29 cellular contexts compared by ENCODE assay signal in genomic region chr2:223548194-223548593, GRCh38. TPM values are rescaled to one million over a fixed set of nuclear protein-coding genes. Genes with fewer than 3 reads are reported as not detected.
"Had no signal": no experiment of that assay in that cellular context is flagged by ENCODE, and none has a peak within 500 bp of the region (broad histone marks: within the 10 kb centered on the region; RNA-seq: fewer than 3 reads in every experiment).

No MANE protein-coding gene starts in this region.

- H3K79me2 ChIP-seq: parathyroid adenoma had no signal

- H3K4me2 ChIP-seq: neural progenitor cell had no signal

- H3K4me3 ChIP-seq: ascending aorta, gastroesophageal sphincter, neural progenitor cell, psoas muscle, suprapubic skin, tibial artery had no signal

- DNase-seq: activated CD4-positive, alpha-beta T cell treated with anti-CD3 and anti-CD28 coated beads for 48 hours; activated CD4-positive, alpha-beta T cell treated with anti-CD3 and anti-CD28 coated beads, Interleukin-2, amount 50 U/mL, for 48 hours; activated CD8-positive, alpha-beta memory T cell treated with anti-CD3 and anti-CD28 coated beads for 24 hours; activated effector memory CD4-positive, alpha-beta T cell treated with Interleukin-2 at 50 U/mL for 16 hours; activated naive CD4-positive, alpha-beta T cell treated with anti-CD3 and anti-CD28 coated beads, Interleukin-2, amount 10 ng/mL, durations not matched to agents 7 days and 5 days; activated naive CD8-positive, alpha-beta T cell treated with anti-CD3 and anti-CD28 coated beads, Interleukin-2, amount 10 ng/mL, durations not matched to agents 7 days and 5 days; brain microvascular endothelial cell; caudate nucleus; cortex of kidney; effector memory CD8-positive, alpha-beta T cell; erythroblast; hippocampal formation; immature natural killer cell; midbrain; naive thymus-derived CD4-positive, alpha-beta T cell; occipital lobe; psoas muscle; stimulated activated CD4-positive, alpha-beta T cell treated with anti-CD3 and anti-CD28 coated beads, Interleukin-15, amount 100 ng/mL, for 24 hours; stimulated activated naive CD4-positive, alpha-beta T cell; T1000; tibial artery; WERI-Rb-1 had no signal

- H3K4me1 Mint-ChIP-seq: activated naive CD4-positive, alpha-beta T cell treated with anti-CD3 and anti-CD28 coated beads, Interleukin-2, amount 10 ng/mL, durations not matched to agents 7 days and 5 days; activated naive CD8-positive, alpha-beta T cell treated with anti-CD3 and anti-CD28 coated beads, Interleukin-2, amount 10 ng/mL, durations not matched to agents 7 days and 5 days; immature natural killer cell; memory B cell; naive thymus-derived CD4-positive, alpha-beta T cell had no signal

- H3K4me3 Mint-ChIP-seq: activated naive CD4-positive, alpha-beta T cell treated with anti-CD3 and anti-CD28 coated beads, Interleukin-2, amount 10 ng/mL, durations not matched to agents 7 days and 5 days; activated naive CD8-positive, alpha-beta T cell treated with anti-CD3 and anti-CD28 coated beads, Interleukin-2, amount 10 ng/mL, durations not matched to agents 7 days and 5 days; effector memory CD8-positive, alpha-beta T cell; immature natural killer cell; memory B cell; naive thymus-derived CD4-positive, alpha-beta T cell; neural progenitor cell had no signal

- H3K9me3 ChIP-seq: ascending aorta, gastroesophageal sphincter, psoas muscle, suprapubic skin, tibial artery had no signal

- ATAC-seq: activated CD4-positive, CD25-positive, alpha-beta regulatory T cell treated with anti-CD3 and anti-CD28 coated beads, Interleukin-2, amount 50 U/mL, for 24 hours; effector memory CD8-positive, alpha-beta T cell; gastroesophageal sphincter; naive thymus-derived CD4-positive, alpha-beta T cell; psoas muscle had no signal

- H3K4me1 ChIP-seq: ascending aorta, gastroesophageal sphincter, neural progenitor cell, parathyroid adenoma, psoas muscle, tibial artery had no signal

- H3K9me3 Mint-ChIP-seq: activated naive CD4-positive, alpha-beta T cell treated with anti-CD3 and anti-CD28 coated beads, Interleukin-2, amount 10 ng/mL, durations not matched to agents 7 days and 5 days; activated naive CD8-positive, alpha-beta T cell treated with anti-CD3 and anti-CD28 coated beads, Interleukin-2, amount 10 ng/mL, durations not matched to agents 7 days and 5 days; effector memory CD8-positive, alpha-beta T cell; neural progenitor cell had no signal

- H3K27me3 Mint-ChIP-seq: activated naive CD4-positive, alpha-beta T cell treated with anti-CD3 and anti-CD28 coated beads, Interleukin-2, amount 10 ng/mL, durations not matched to agents 7 days and 5 days; activated naive CD8-positive, alpha-beta T cell treated with anti-CD3 and anti-CD28 coated beads, Interleukin-2, amount 10 ng/mL, durations not matched to agents 7 days and 5 days had no signal

- H2AFZ ChIP-seq: neural progenitor cell, parathyroid adenoma had no signal

- H3K36me3 Mint-ChIP-seq: activated naive CD4-positive, alpha-beta T cell treated with anti-CD3 and anti-CD28 coated beads, Interleukin-2, amount 10 ng/mL, durations not matched to agents 7 days and 5 days; activated naive CD8-positive, alpha-beta T cell treated with anti-CD3 and anti-CD28 coated beads, Interleukin-2, amount 10 ng/mL, durations not matched to agents 7 days and 5 days; immature natural killer cell; memory B cell; naive thymus-derived CD4-positive, alpha-beta T cell; neural progenitor cell had no signal

- H3K27ac Mint-ChIP-seq: activated naive CD4-positive, alpha-beta T cell treated with anti-CD3 and anti-CD28 coated beads, Interleukin-2, amount 10 ng/mL, durations not matched to agents 7 days and 5 days; activated naive CD8-positive, alpha-beta T cell treated with anti-CD3 and anti-CD28 coated beads, Interleukin-2, amount 10 ng/mL, durations not matched to agents 7 days and 5 days; effector memory CD8-positive, alpha-beta T cell; immature natural killer cell; memory B cell; naive thymus-derived CD4-positive, alpha-beta T cell; neural progenitor cell had no signal

- H3K27me3 ChIP-seq: ascending aorta, brain microvascular endothelial cell, gastroesophageal sphincter, neural progenitor cell, tibial artery had no signal

- H3K36me3 ChIP-seq: ascending aorta, brain microvascular endothelial cell, gastroesophageal sphincter, neural progenitor cell, suprapubic skin, tibial artery, WERI-Rb-1 had no signal

- H3K27ac ChIP-seq: ascending aorta, brain microvascular endothelial cell, gastroesophageal sphincter, neural progenitor cell, parathyroid adenoma, psoas muscle, suprapubic skin, tibial artery, WERI-Rb-1 had no signal

- H3K9ac ChIP-seq: neural progenitor cell, parathyroid adenoma had no signal

RNA-seq across cellular contexts. Expression of gene SCG2, which starts 54.0 kb away (rescaled TPM):
- total RNA-seq: activated naive CD8-positive, alpha-beta T cell treated with anti-CD3 and anti-CD28 coated beads, Interleukin-2, amount 10 ng/mL, durations not matched to agents 7 days and 5 days; suprapubic skin had no signal
- polyA plus RNA-seq: immature natural killer cell; naive thymus-derived CD4-positive, alpha-beta T cell had no signal
